In genomic region chr2:20616341-20616871, GRCh38 we compare ENCODE assay signal across 16 cellular contexts. TPM values are rescaled to one million over a fixed set of nuclear protein-coding genes. Genes with fewer than 3 reads are reported as not detected.
A peak's percentile ranks its signal among the peaks of the same experiment; 100 is the strongest.
DNase-seq lines count a peak whose midpoint lies in the region; ATAC-seq, FAIRE-seq and TF ChIP-seq lines count a peak whose summit lies in the region.
"Had no signal": no experiment of that assay in that cellular context is flagged by ENCODE, and none has a peak within 500 bp of the region (broad histone marks: within the 10 kb centered on the region; RNA-seq: fewer than 3 reads in every experiment).

No MANE protein-coding gene starts in this region.

- TF ChIP-seq CTCF in breast epithelium (IDR thresholded peaks at IDR 0.05) (no peak), MCF 10A (IDR thresholded peaks at IDR 0.05; ENCODE audit: unreplicated experiment) (no peak), kidney (IDR thresholded peaks at IDR 0.05; ENCODE audit: borderline replicate concordance, extremely low read depth, insufficient read depth) (no peak), prostate gland (IDR thresholded peaks at IDR 0.05) (no peak), vagina (IDR thresholded peaks at IDR 0.05) (no peak)

- H3K4me3 ChIP-seq in breast epithelium: no peak overlapping the region
- no peak overlapping the region for H3K4me3 ChIP-seq in kidney (ENCODE audit: low read length in 2 of 2)
- no peak overlapping the region for H3K4me3 ChIP-seq in prostate gland
- no peak overlapping the region for H3K4me3 ChIP-seq in vagina

- H3K9me3 ChIP-seq in breast epithelium (no peaks in the 10 kb centered on the region), kidney (ENCODE audit: control insufficient read depth in 1 of 2, low read length in 2 of 2) (no peaks in the 10 kb centered on the region), prostate gland (no peaks in the 10 kb centered on the region), vagina (no peaks in the 10 kb centered on the region)

- peaks cover 33% of the 10 kb centered on the region for H3K4me1 Mint-ChIP-seq in MCF 10A (ENCODE audit: insufficient read depth, unreplicated experiment)

- H3K9ac ChIP-seq in kidney (ENCODE audit: low read length in 2 of 2): peak overlapping the region in 1 of 2 donors; percentile 90

- H3K4me3 Mint-ChIP-seq in MCF 10A (ENCODE audit: unreplicated experiment): no peak overlapping the region
- H3K4me3 Mint-ChIP-seq: activated B cell treated with CpG ODN at 0.5 μM for 24 hours; stimulated activated naive CD8-positive, alpha-beta T cell treated with anti-CD3 and anti-CD28 coated beads, Interleukin-15, Interleukin-2, amounts not matched to agents 100 ng/mL and 50 ng/mL, for 24 hours had no signal

- POLR2A ChIA-PET in MCF 10A (lab: Yijun Ruan, JAX): interaction anchor here (2.3 to 2.9 kb wide), 2 partner anchors 11 to 14 kb away, joined by 7 to 14 read pairs; no protein-coding TSS in a partner anchor

- no peak for ATAC-seq in GM19035 (IDR thresholded peaks at IDR 0.05; ENCODE audit: unreplicated experiment)

- no peak overlapping the region for H3K27ac Mint-ChIP-seq in MCF 10A (ENCODE audit: low read depth, unreplicated experiment)
- H3K27ac Mint-ChIP-seq: activated B cell treated with CpG ODN at 0.5 μM for 24 hours; stimulated activated naive CD8-positive, alpha-beta T cell treated with anti-CD3 and anti-CD28 coated beads, Interleukin-15, Interleukin-2, amounts not matched to agents 100 ng/mL and 50 ng/mL, for 24 hours had no signal

- CTCF ChIA-PET in MCF 10A (lab: Yijun Ruan, JAX): interaction anchor here (1.1 to 4.9 kb wide), 5 partner anchors 10 to 205 kb away, joined by 3 to 27 read pairs (median 7); no protein-coding TSS in a partner anchor

- H3K27me3 Mint-ChIP-seq in MCF 10A (ENCODE audit: insufficient read depth, unreplicated experiment): no peaks in the 10 kb centered on the region
- H3K27me3 Mint-ChIP-seq: activated B cell treated with CpG ODN at 0.5 μM for 24 hours; stimulated activated naive CD8-positive, alpha-beta T cell treated with anti-CD3 and anti-CD28 coated beads, Interleukin-15, Interleukin-2, amounts not matched to agents 100 ng/mL and 50 ng/mL, for 24 hours had no signal

- DNase-seq in breast epithelium (ENCODE audit: low spot score in 2 of 2) (peak in 1 of 2 donors; percentile 39), MCF 10A (ENCODE audit: unreplicated experiment) (no peak), kidney (peak; percentile 65), prostate gland (ENCODE audit: low spot score) (no peak), vagina (ENCODE audit: extremely low spot score in 2 of 2) (no peak), 8988T (no peak), NCI-H146 (lab: John Stamatoyannopoulos, UW) (no peak)
- DNase-seq: activated B cell treated with CpG ODN at 0.5 μM for 24 hours; activated T-cell treated with anti-CD3 and anti-CD28 coated beads for 4 hours; NCI-H1105; NK-92 treated with Interleukin-12 subunit alpha and Interleukin-12 subunit beta, amount 100 ng/mL, for 24 hours; stimulated activated CD4-positive, alpha-beta T cell treated with anti-CD3 and anti-CD28 coated beads, Interleukin-4, amount 100 ng/mL, for 1 hour had no signal

- no peaks in the 10 kb centered on the region for H3K36me3 Mint-ChIP-seq in MCF 10A (ENCODE audit: insufficient read depth, unreplicated experiment)

- BruUV-seq in MCF 10A (replicated peaks; lab: Mats Ljungman, UMichigan): no TSS peak

- TF ChIP-seq POLR2A in breast epithelium (IDR thresholded peaks at IDR 0.05) (no peak), prostate gland (IDR thresholded peaks at IDR 0.05) (no peak), vagina (IDR thresholded peaks at IDR 0.05) (no peak)

- peaks cover 40 to 44% of the 10 kb centered on the region in 2 donors for H3K4me1 ChIP-seq in breast epithelium
- peaks cover 64 to 76% of the 10 kb centered on the region in 2 donors for H3K4me1 ChIP-seq in kidney (ENCODE audit: control insufficient read depth in 1 of 2, insufficient read depth in 1 of 2, low read depth in 1 of 2, low read length in 2 of 2)
- H3K4me1 ChIP-seq in prostate gland (replicated peaks): peaks cover 26% of the 10 kb centered on the region
- H3K4me1 ChIP-seq in vagina: peaks cover 96% of the 10 kb centered on the region

- peak overlapping the region; percentile 90 to 97 for H3K27ac ChIP-seq in breast epithelium
- H3K27ac ChIP-seq in kidney (ENCODE audit: low read depth in 2 of 2, low read length in 2 of 2): peak overlapping the region; percentile 94 to 97
- peak overlapping the region; percentile 86 for H3K27ac ChIP-seq in prostate gland
- H3K27ac ChIP-seq in vagina: peak overlapping the region; percentile 97

- FAIRE-seq in kidney (lab: Jason Lieb, UNC): no peak
- FAIRE-seq: D721Med had no signal

- H3K9me3 Mint-ChIP-seq in MCF 10A (ENCODE audit: unreplicated experiment): no peaks in the 10 kb centered on the region
- H3K9me3 Mint-ChIP-seq: activated B cell treated with CpG ODN at 0.5 μM for 24 hours; stimulated activated naive CD8-positive, alpha-beta T cell treated with anti-CD3 and anti-CD28 coated beads, Interleukin-15, Interleukin-2, amounts not matched to agents 100 ng/mL and 50 ng/mL, for 24 hours had no signal

- 94% methylated on average over 4 of the region's 4 CpGs for WGBS in prostate gland

- H3K27me3 ChIP-seq in breast epithelium (no peaks in the 10 kb centered on the region), prostate gland (replicated peaks; ENCODE audit: insufficient read depth) (no peaks in the 10 kb centered on the region), vagina (no peaks in the 10 kb centered on the region)

- H3K36me3 ChIP-seq in breast epithelium: no peaks in the 10 kb centered on the region
- peaks cover 6 to 16% of the 10 kb centered on the region in 2 donors for H3K36me3 ChIP-seq in kidney (ENCODE audit: control insufficient read depth in 1 of 2, insufficient read depth in 2 of 2, low read length in 2 of 2)
- H3K36me3 ChIP-seq in prostate gland: no peaks in the 10 kb centered on the region
- H3K36me3 ChIP-seq in vagina: peaks cover 0 to 6% of the 10 kb centered on the region in 2 donors

- intact Hi-C loops in breast epithelium (cut with DNase I; ENCODE audit: low total_unique reads) (loop anchor here (10.0 kb wide), 1 partner anchor 62 kb away; no protein-coding TSS in a partner anchor), MCF 10A (cut with micrococcal nuclease) (loop anchor here (5.0 kb wide), 1 partner anchor 114 kb away; no protein-coding TSS in a partner anchor), kidney (cut with DNase I) (no loop called here), prostate gland (cut with DNase I) (no loop called here), vagina (cut with DNase I) (loop anchor here (5.0 kb wide), 1 partner anchor 169 kb away; the partner anchor contains the start of gene RHOB)

RNA-seq across cellular contexts. Expression of gene HS1BP3, which starts 34.5 kb away (rescaled TPM):
- total RNA-seq in breast epithelium: 10 to 100 TPM; 19.0 to 31.8 (median 25.9) TPM
- total RNA-seq in MCF 10A (2022): 10.0 and 25.1 TPM in 2 replicates
- total RNA-seq in kidney: 35.5 TPM
- 37.5 TPM for polyA plus RNA-seq in kidney (ENCODE audit: insufficient read depth, low read depth, low replicate concordance)
- 10 to 100 TPM; 29.9 to 39.4 TPM for total RNA-seq in prostate gland
- 23.1 TPM for total RNA-seq in vagina

RNA-seq across cellular contexts. Expression of gene GDF7, which starts 50.5 kb away (rescaled TPM):
- total RNA-seq in breast epithelium (under 1 TPM; under 0.01 to 0.15 (median under 0.01) TPM), MCF 10A (2022) (not detected in 2 replicates), kidney (12.5 TPM), prostate gland (1 to 10 TPM; 3.3 to 7.0 TPM), vagina (9.3 TPM)
- 1.8 TPM for polyA plus RNA-seq in kidney (ENCODE audit: insufficient read depth, low read depth, low replicate concordance)
- total RNA-seq: A673 had no signal

Comparison
In these comparisons a context has a peak if more than half of its experiments do, and no peak if none do; other contexts are left out.
1. intact Hi-C loops: an anchor here in breast epithelium (10.0 kb wide), MCF 10A (5.0 kb wide) and vagina (5.0 kb wide); none called in kidney and prostate gland.